ENCODE assay signal across 17 cellular contexts in the genomic region with DNA sequence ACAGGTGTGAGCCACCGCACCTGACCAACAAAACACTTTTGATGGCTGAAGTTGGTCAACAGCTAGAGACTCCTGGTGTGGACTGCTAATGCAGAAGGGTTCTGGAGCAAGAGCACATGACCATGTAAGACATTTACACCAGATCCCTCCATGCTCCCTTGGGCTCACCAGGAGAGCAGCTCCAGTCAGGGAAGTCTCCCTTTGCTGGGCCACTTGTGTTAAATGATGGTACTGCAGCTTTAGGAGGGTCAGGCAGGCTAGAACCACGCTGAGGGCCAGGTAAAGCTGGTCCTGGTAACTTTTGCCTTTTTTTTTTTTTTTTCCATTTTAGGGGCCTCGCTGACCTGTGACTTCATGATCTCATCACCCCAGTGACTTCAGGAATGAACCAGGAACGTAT.
DNase-seq lines count a peak whose midpoint lies in the region; ATAC-seq and TF ChIP-seq lines count a peak whose summit lies in the region.
"Had no signal": no experiment of that assay in that cellular context is flagged by ENCODE, and none has a peak within 500 bp of the region (broad histone marks: within the 10 kb centered on the region; RNA-seq: fewer than 3 reads in every experiment).

No MANE protein-coding gene starts in this region.

- 93% methylated on average over 2 of the region's 4 CpGs for WGBS in mesenchymal stem cell

- peak overlapping the region; percentile 82 for H2BK15ac ChIP-seq in mesenchymal stem cell (ENCODE audit: low read depth, poor library complexity, severe bottlenecking)

- peaks cover 16% of the 10 kb centered on the region for H3K4me1 Mint-ChIP-seq in GM23338
- H3K4me1 Mint-ChIP-seq in activated T-cell treated with anti-CD3 and anti-CD28 coated beads, Interleukin-2, amount 50 U/mL, for 4 hours (ENCODE audit: low read depth) = no peaks in the 10 kb centered on the region
- H3K4me1 Mint-ChIP-seq: activated naive CD8-positive, alpha-beta T cell treated with anti-CD3 and anti-CD28 coated beads, Interleukin-2, amount 50 U/mL, for 24 hours had no signal

- no peak overlapping the region for H3K14ac ChIP-seq in mesenchymal stem cell (ENCODE audit: low read length in 2 of 2)

- no peaks in the 10 kb centered on the region for H3K79me2 ChIP-seq in GM23338 (replicated peaks; ENCODE audit: insufficient read depth)

- DNase-seq in GM23338 (ENCODE audit: low spot score) (peak; percentile 47), adipocyte (ENCODE audit: low read depth) (peak; percentile 13), mesenchymal stem cell (no peak), HCEC 1CT (no peak), NAMALWA (ENCODE audit: low spot score) (no peak), GM19240 (ENCODE audit: insufficient read length, low spot score) (no peak)
- no peak for DNase-seq in activated T-cell treated with anti-CD3 and anti-CD28 coated beads, Interleukin-2, amount 50 U/mL, for 4 hours
- DNase-seq: activated naive CD8-positive, alpha-beta T cell treated with anti-CD3 and anti-CD28 coated beads, Interleukin-2, amount 50 U/mL, for 24 hours; BE2C; DMS79 treated with DMSO at 0.1 percent for 48 hours; left colon; NCI-H2029 treated with DMSO at 0.1 percent for 48 hours; NCI-H526 treated with DMSO at 0.1 percent for 48 hours; nephron progenitor cell; stimulated activated naive CD4-positive, alpha-beta T cell had no signal

- H3K36me3 Mint-ChIP-seq in GM23338 (ENCODE audit: low read depth) = peaks cover 4% of the 10 kb centered on the region; the same call in 2 of the 3 replicates
- H3K36me3 Mint-ChIP-seq in activated T-cell treated with anti-CD3 and anti-CD28 coated beads, Interleukin-2, amount 50 U/mL, for 4 hours (ENCODE audit: insufficient read depth) = no peaks in the 10 kb centered on the region

- H3K4me3 ChIP-seq in GM23338 (no peak overlapping the region), adipocyte (ENCODE audit: low read length) (peak overlapping the region; percentile 55), mesenchymal stem cell (ENCODE audit: insufficient read depth in 1 of 2, low read depth in 1 of 2, low read length in 2 of 2) (peak overlapping the region in 1 of 2 experiments; percentile 30), stomach smooth muscle (ENCODE audit: low read length in 2 of 2) (no peak overlapping the region)
- H3K4me3 ChIP-seq: skin epidermis had no signal

- H3K36me3 ChIP-seq in GM23338 (ENCODE audit: insufficient read depth) (no peaks in the 10 kb centered on the region), adipocyte (ENCODE audit: control insufficient read depth, insufficient read depth, low read length, severe bottlenecking) (no peaks in the 10 kb centered on the region), mesenchymal stem cell (ENCODE audit: control insufficient read depth in 1 of 2, insufficient read depth in 2 of 2, low read depth in 1 of 2, low read length in 2 of 2) (no peaks in the 10 kb centered on the region), stomach smooth muscle (ENCODE audit: control insufficient read depth in 2 of 2, insufficient read depth in 2 of 2, low read length in 2 of 2) (no peaks in the 10 kb centered on the region)
- H3K36me3 ChIP-seq: BE2C had no signal

- H3K4me1 ChIP-seq in GM23338 (ENCODE audit: insufficient read depth) = peaks cover 10% of the 10 kb centered on the region; the same call in 1 of the 2 replicates
- peaks cover 67% of the 10 kb centered on the region for H3K4me1 ChIP-seq in adipocyte (ENCODE audit: control insufficient read depth, insufficient read depth, low read length)
- H3K4me1 ChIP-seq in mesenchymal stem cell (ENCODE audit: control insufficient read depth, insufficient read depth, low read depth, low read length) = peaks cover 3% of the 10 kb centered on the region
- peaks cover 58% of the 10 kb centered on the region for H3K4me1 ChIP-seq in stomach smooth muscle (ENCODE audit: control insufficient read depth, insufficient read depth, low read length)
- H3K4me1 ChIP-seq: BE2C had no signal

- no peak overlapping the region for H3K9ac ChIP-seq in adipocyte (ENCODE audit: low read length)
- H3K9ac ChIP-seq in mesenchymal stem cell (ENCODE audit: low read length) = no peak overlapping the region
- H3K9ac ChIP-seq in stomach smooth muscle (ENCODE audit: low read length in 2 of 2) = peak overlapping the region in 1 of 2 donors; percentile 10

- H3F3A ChIP-seq in GM23338 (replicated peaks; ENCODE audit: low read depth) = no peaks in the 10 kb centered on the region

- no peaks in the 10 kb centered on the region for H3K9me2 ChIP-seq in GM23338 (ENCODE audit: insufficient read depth)

- H2AK5ac ChIP-seq in mesenchymal stem cell (ENCODE audit: low read length, severe bottlenecking) = no peak overlapping the region

- H3K4me2 ChIP-seq in GM23338 = no peak overlapping the region
- no peak overlapping the region for H3K4me2 ChIP-seq in mesenchymal stem cell (ENCODE audit: low read length, poor library complexity, severe bottlenecking)

- H2BK12ac ChIP-seq in mesenchymal stem cell (ENCODE audit: low read length in 2 of 2) = peak overlapping the region; percentile 86 to 94

- H2AFZ ChIP-seq in GM23338 = no peak overlapping the region
- H2AFZ ChIP-seq in mesenchymal stem cell (ENCODE audit: low read depth, low read length) = no peak overlapping the region

- no peak overlapping the region for H3K27ac ChIP-seq in GM23338 (ENCODE audit: low read depth)
- H3K27ac ChIP-seq in mesenchymal stem cell (ENCODE audit: low read length, poor library complexity, severe bottlenecking) = no peak overlapping the region
- peak overlapping the region; percentile 60 for H3K27ac ChIP-seq in stomach smooth muscle (ENCODE audit: low read length)

- 0 out of 4 replicates have a peak, but pooled peaks of 1 of the 2 experiments have one; percentile 17 for TF ChIP-seq CTCF in GM23338 (conservative IDR thresholded peaks at IDR 0.05; ENCODE audit: low read depth in 2 of 2)

- H2BK120ac ChIP-seq in mesenchymal stem cell (ENCODE audit: low read depth, low read length) = peak overlapping the region; percentile 95

- peak; percentile 65 for ATAC-seq in GM23338
- ATAC-seq in activated T-cell treated with anti-CD3 and anti-CD28 coated beads, Interleukin-2, amount 50 U/mL, for 4 hours = no peak
- ATAC-seq: activated naive CD8-positive, alpha-beta T cell treated with anti-CD3 and anti-CD28 coated beads, Interleukin-2, amount 50 U/mL, for 24 hours; left colon had no signal

- H3K27me3 ChIP-seq in GM23338 (ENCODE audit: insufficient read depth) (no peaks in the 10 kb centered on the region), adipocyte (replicated peaks; ENCODE audit: control insufficient read depth, insufficient read depth, low read length) (no peaks in the 10 kb centered on the region), mesenchymal stem cell (ENCODE audit: control insufficient read depth in 1 of 2, insufficient read depth in 1 of 2, low read length in 2 of 2) (peaks cover 0 to 1% of the 10 kb centered on the region in 2 experiments), stomach smooth muscle (ENCODE audit: control insufficient read depth in 1 of 2, insufficient read depth in 2 of 2, low read length in 2 of 2) (no peaks in the 10 kb centered on the region)
- H3K27me3 ChIP-seq: BE2C had no signal

- H4K91ac ChIP-seq in mesenchymal stem cell (ENCODE audit: low read length) = peak overlapping the region; percentile 91

- no peak overlapping the region for H3K4me3 Mint-ChIP-seq in GM23338
- no peak overlapping the region for H3K4me3 Mint-ChIP-seq in activated T-cell treated with anti-CD3 and anti-CD28 coated beads, Interleukin-2, amount 50 U/mL, for 4 hours
- H3K4me3 Mint-ChIP-seq: activated naive CD8-positive, alpha-beta T cell treated with anti-CD3 and anti-CD28 coated beads, Interleukin-2, amount 50 U/mL, for 24 hours; nephron progenitor cell had no signal

- peak overlapping the region in 1 of 2 experiments; percentile 90 for H3K18ac ChIP-seq in mesenchymal stem cell (ENCODE audit: low read depth in 1 of 2, low read length in 2 of 2)

- H3K9me3 ChIP-seq in adipocyte (ENCODE audit: control insufficient read depth, low read length) (peaks cover 23% of the 10 kb centered on the region), mesenchymal stem cell (ENCODE audit: control insufficient read depth, low read length) (peaks cover 18% of the 10 kb centered on the region), stomach smooth muscle (ENCODE audit: control insufficient read depth in 2 of 2, low read length in 2 of 2) (peaks cover 0 to 4% of the 10 kb centered on the region in 2 donors)
- H3K9me3 ChIP-seq: BE2C had no signal

- no peaks in the 10 kb centered on the region for H3K79me1 ChIP-seq in mesenchymal stem cell (replicated peaks; ENCODE audit: low read length, poor library complexity, severe bottlenecking)

- no peak overlapping the region for H3K27ac Mint-ChIP-seq in GM23338
- H3K27ac Mint-ChIP-seq: activated naive CD8-positive, alpha-beta T cell treated with anti-CD3 and anti-CD28 coated beads, Interleukin-2, amount 50 U/mL, for 24 hours had no signal

- peak overlapping the region; percentile 0 for H4K8ac ChIP-seq in mesenchymal stem cell (ENCODE audit: low read length)

- H3K9me3 Mint-ChIP-seq in GM23338 = peaks cover 5% of the 10 kb centered on the region; the same call in 2 of the 3 replicates
- H3K9me3 Mint-ChIP-seq in activated T-cell treated with anti-CD3 and anti-CD28 coated beads, Interleukin-2, amount 50 U/mL, for 4 hours = peaks cover 3% of the 10 kb centered on the region

- peak overlapping the region; percentile 73 to 81 for H3K4ac ChIP-seq in mesenchymal stem cell (ENCODE audit: low read depth in 1 of 2, low read length in 2 of 2)

- 0 out of 2 replicates have a peak, but pooled peaks cover 2% of the 10 kb centered on the region for H4K20me1 ChIP-seq in GM23338 (replicated peaks; ENCODE audit: insufficient read depth)

- peaks cover 3% of the 10 kb centered on the region for H3K27me3 Mint-ChIP-seq in GM23338 (ENCODE audit: insufficient read depth, low read depth, poor library complexity)
- H3K27me3 Mint-ChIP-seq in activated T-cell treated with anti-CD3 and anti-CD28 coated beads, Interleukin-2, amount 50 U/mL, for 4 hours (ENCODE audit: low read depth) = no peaks in the 10 kb centered on the region
- H3K27me3 Mint-ChIP-seq: activated naive CD8-positive, alpha-beta T cell treated with anti-CD3 and anti-CD28 coated beads, Interleukin-2, amount 50 U/mL, for 24 hours had no signal

- H3K23ac ChIP-seq in mesenchymal stem cell (ENCODE audit: low read length in 2 of 2) = no peak overlapping the region

- no peak overlapping the region for H2BK5ac ChIP-seq in mesenchymal stem cell (ENCODE audit: low read depth, low read length, poor library complexity, severe bottlenecking)

TF ChIP-seq in GM23338, 12 proteins besides CTCF, POLR2A, EP300 and RAD21 (continues in another document):
- TF ChIP-seq STAT1 (IDR thresholded peaks at IDR 0.05; ENCODE audit: unreplicated experiment) = no peak

Comparison
In these comparisons a context has a peak if more than half of its experiments do, and no peak if none do; other contexts are left out.
1. DNase-seq: peak in GM23338 (single experiment) and adipocyte (single experiment); none in mesenchymal stem cell (single experiment), HCEC 1CT (single experiment), NAMALWA (single experiment), GM19240 (single experiment) and activated T-cell treated with anti-CD3 and anti-CD28 coated beads, Interleukin-2, amount 50 U/mL, for 4 hours (single experiment).